Comparison of ENCODE assay signal across 15 cellular contexts in the genomic region with DNA sequence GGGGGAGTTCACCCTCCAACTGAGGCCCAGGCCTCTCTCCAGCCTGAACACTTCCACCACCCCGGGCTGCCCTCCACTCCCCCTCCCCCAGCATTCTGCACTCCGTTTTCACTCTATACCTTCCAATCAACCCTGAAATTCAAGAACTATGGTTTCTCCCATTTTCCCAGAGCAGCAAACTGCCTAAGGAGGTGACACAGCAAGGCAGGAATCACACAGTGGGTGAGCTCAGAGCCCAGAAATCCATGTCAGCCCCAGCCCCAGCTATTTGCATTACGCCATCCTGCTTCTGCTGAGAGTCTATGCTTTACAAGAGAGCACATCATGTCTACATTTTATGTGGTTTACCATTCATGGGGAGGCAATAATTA. TPM values are rescaled to one million over a fixed set of nuclear protein-coding genes. Genes with fewer than 3 reads are reported as not detected.
DNase-seq lines count a peak whose midpoint lies in the region; ATAC-seq, FAIRE-seq and TF ChIP-seq lines count a peak whose summit lies in the region.
"Had no signal": no experiment of that assay in that cellular context is flagged by ENCODE, and none has a peak within 500 bp of the region (broad histone marks: within the 10 kb centered on the region; RNA-seq: fewer than 3 reads in every experiment).

No MANE protein-coding gene starts in this region.

- no peak for ATAC-seq in GM21576 (IDR thresholded peaks at IDR 0.05; ENCODE audit: unreplicated experiment)
- ATAC-seq: activated T-helper 17 cell treated with anti-CD3 and anti-CD28 coated beads, Interleukin-2, amount 50 U/mL, for 72 hours; gastroesophageal sphincter; left ventricle myocardium superior; stimulated activated memory B cell treated with anti-CD40 and anti-IgM and Interleukin-4, amounts not matched to agents 10 μg/mL and 1 μg/mL and 100 μg/mL, for 72 hours had no signal

- FAIRE-seq in frontal cortex (lab: Jason Lieb, UNC): no peak

- H3K4me3 ChIP-seq in fibroblast of pulmonary artery (replicated peaks; ENCODE audit: low read depth, low read length) (no peak overlapping the region), skeletal muscle cell (ENCODE audit: low read depth, low read length) (no peak overlapping the region)
- H3K4me3 ChIP-seq: gastroesophageal sphincter, SJSA1 had no signal

- DNase-seq in GM04503 (ENCODE audit: low read depth): peak; percentile 3
- DNase-seq in SW480 (ENCODE audit: low spot score): peak; percentile 54
- DNase-seq in fibroblast of pulmonary artery (ENCODE audit: low read depth): peak; percentile 16
- peak; percentile 2 for DNase-seq in skeletal muscle cell (ENCODE audit: low read depth)
- no peak for DNase-seq in frontal cortex (ENCODE audit: low spot score in 2 of 2)
- no peak for DNase-seq in NCI-H526 (lab: John Stamatoyannopoulos, UW)
- DNase-seq in activated CD4-positive, alpha-beta T cell treated with anti-CD3 and anti-CD28 coated beads for 48 hours: no peak
- DNase-seq: activated CD4-positive, alpha-beta T cell treated with anti-CD3 and anti-CD28 coated beads for 4 hours; DMS153; left ventricle myocardium superior had no signal

- TF ChIP-seq CTCF in fibroblast of pulmonary artery (IDR thresholded peaks at IDR 0.05; ENCODE audit: low read length, missing control alignments): no peak

RNA-seq across cellular contexts. Expression of gene MSX2, which starts 12.0 kb away (rescaled TPM):
- total RNA-seq in frontal cortex: 0.41 TPM
- total RNA-seq: activated T-helper 17 cell treated with anti-CD3 and anti-CD28 coated beads, Interleukin-2, amount 50 U/mL, for 72 hours had no signal

Comparison
In these comparisons a context has a peak if more than half of its experiments do, and no peak if none do; other contexts are left out.
1. DNase-seq: peak in GM04503 (single experiment), SW480 (single experiment), fibroblast of pulmonary artery (single experiment) and skeletal muscle cell (single experiment); none in frontal cortex (0 of 2), NCI-H526 (0 of 2) and activated CD4-positive, alpha-beta T cell treated with anti-CD3 and anti-CD28 coated beads for 48 hours (single experiment).